Comparison of ENCODE assay signal across 8 cellular contexts in genomic region chr6:6003334-6004146, GRCh38. TPM values are rescaled to one million over a fixed set of nuclear protein-coding genes. Genes with fewer than 3 reads are reported as not detected.
DNase-seq lines count a peak whose midpoint lies in the region; ATAC-seq and TF ChIP-seq lines count a peak whose summit lies in the region.

No MANE protein-coding gene starts in this region.

- intact Hi-C loops in PC-3 (cut with micrococcal nuclease) = no loop called here

- H4K20me1 ChIP-seq in PC-3 (ENCODE audit: low read length) = no peaks in the 10 kb centered on the region

- H3K27ac ChIP-seq in HL-60 (replicated peaks) (peak overlapping the region; percentile 37), iPS-20b (ENCODE audit: low read length) (no peak overlapping the region), PC-3 (ENCODE audit: low read length) (no peak overlapping the region)

- H3F3A ChIP-seq in PC-3 (ENCODE audit: low read length, unreplicated experiment) = no peaks in the 10 kb centered on the region

- CTCF ChIA-PET in PC-3 (lab: Charles Lee) = no interaction called here

- BruUV-seq in PC-3 (replicated peaks; lab: Mats Ljungman, UMichigan) = no TSS peak

- H2AFZ ChIP-seq in PC-3 (ENCODE audit: low read length) = no peak overlapping the region

- peaks cover 54% of the 10 kb centered on the region for H3K4me1 Mint-ChIP-seq in activated naive CD8-positive, alpha-beta T cell treated with anti-CD3 and anti-CD28 coated beads for 36 hours
- H3K4me1 Mint-ChIP-seq in stimulated activated naive B cell treated with anti-CD40 and anti-IgM and Interleukin-4, amounts not matched to agents 10 μg/mL and 1 μg/mL and 100 μg/mL, for 72 hours = peaks cover 47 to 84% of the 10 kb centered on the region in 2 donors

- H3K36me3 ChIP-seq in iPS-20b (ENCODE audit: insufficient read depth, low read depth, low read length) (no peaks in the 10 kb centered on the region), PC-3 (ENCODE audit: low read depth, low read length) (no peaks in the 10 kb centered on the region)

- H3K9me2 ChIP-seq in PC-3 (replicated peaks; ENCODE audit: low read length) = no peaks in the 10 kb centered on the region

- no peak for TF ChIP-seq CTCF in HL-60 (IDR thresholded peaks at IDR 0.05; ENCODE audit: insufficient read depth, low read length)
- no peak for TF ChIP-seq CTCF in PC-3 (conservative IDR thresholded peaks at IDR 0.05; ENCODE audit: low read depth, low read length)

- H3K4me3 ChIP-seq in HL-60 (replicated peaks; ENCODE audit: insufficient read depth, low read length) (peak overlapping the region; percentile 56), iPS-20b (ENCODE audit: low read length) (peak overlapping the region; percentile 62), PC-3 (ENCODE audit: low read length) (no peak overlapping the region)

- H3K9ac ChIP-seq in iPS-20b (ENCODE audit: low read depth, low read length) (no peak overlapping the region), PC-3 (ENCODE audit: low read length) (no peak overlapping the region)

- H3K4me3 Mint-ChIP-seq in activated naive CD8-positive, alpha-beta T cell treated with anti-CD3 and anti-CD28 coated beads for 36 hours = peak overlapping the region; percentile 81
- peak overlapping the region; percentile 80 to 82 for H3K4me3 Mint-ChIP-seq in stimulated activated naive B cell treated with anti-CD40 and anti-IgM and Interleukin-4, amounts not matched to agents 10 μg/mL and 1 μg/mL and 100 μg/mL, for 72 hours

- peaks cover 98% of the 10 kb centered on the region for H3K27me3 Mint-ChIP-seq in activated naive CD8-positive, alpha-beta T cell treated with anti-CD3 and anti-CD28 coated beads for 36 hours
- peaks cover 82 to 100% of the 10 kb centered on the region in 2 donors for H3K27me3 Mint-ChIP-seq in stimulated activated naive B cell treated with anti-CD40 and anti-IgM and Interleukin-4, amounts not matched to agents 10 μg/mL and 1 μg/mL and 100 μg/mL, for 72 hours

- peaks cover 4% of the 10 kb centered on the region; the same call in 1 of the 2 replicates for H3K9me3 ChIP-seq in iPS-20b (ENCODE audit: insufficient read depth, low read depth, low read length)
- H3K9me3 ChIP-seq in PC-3 (ENCODE audit: low read length) = no peaks in the 10 kb centered on the region

- H3K27ac Mint-ChIP-seq in activated naive CD8-positive, alpha-beta T cell treated with anti-CD3 and anti-CD28 coated beads for 36 hours = no peak overlapping the region
- H3K27ac Mint-ChIP-seq in stimulated activated naive B cell treated with anti-CD40 and anti-IgM and Interleukin-4, amounts not matched to agents 10 μg/mL and 1 μg/mL and 100 μg/mL, for 72 hours = peak overlapping the region; percentile 88

- no peak overlapping the region for H3K4me2 ChIP-seq in PC-3 (ENCODE audit: low read length)

- no peaks in the 10 kb centered on the region for H3K79me2 ChIP-seq in PC-3 (ENCODE audit: low read length)

- H3K27me3 ChIP-seq in HL-60 (ENCODE audit: insufficient read depth, poor library complexity, severe bottlenecking) = peaks cover 44% of the 10 kb centered on the region
- H3K27me3 ChIP-seq in iPS-20b (ENCODE audit: insufficient read depth, low read length) = peaks cover 100% of the 10 kb centered on the region
- H3K27me3 ChIP-seq in PC-3 (ENCODE audit: low read length) = peaks cover 19% of the 10 kb centered on the region

- H3K4me1 ChIP-seq in iPS-20b (ENCODE audit: insufficient read depth, low read length) = peaks cover 26% of the 10 kb centered on the region
- H3K4me1 ChIP-seq in PC-3 (ENCODE audit: insufficient read depth, low read length) = no peaks in the 10 kb centered on the region

- H3K9me3 Mint-ChIP-seq in activated naive CD8-positive, alpha-beta T cell treated with anti-CD3 and anti-CD28 coated beads for 36 hours = peaks cover 6% of the 10 kb centered on the region
- H3K9me3 Mint-ChIP-seq in stimulated activated naive B cell treated with anti-CD40 and anti-IgM and Interleukin-4, amounts not matched to agents 10 μg/mL and 1 μg/mL and 100 μg/mL, for 72 hours = peaks cover 20 to 23% of the 10 kb centered on the region in 2 donors

- DNase-seq in AG20443 (ENCODE audit: low spot score) (peak; percentile 29), HL-60 (ENCODE audit: low read depth in 1 of 2, low spot score in 1 of 2) (peak; percentile 78 to 81), PC-3 (no peak), NCI-H2196 treated with DMSO at 0.1 percent for 48 hours (lab: John Stamatoyannopoulos, UW; ENCODE audit: unreplicated experiment) (no peak)
- DNase-seq in activated naive CD8-positive, alpha-beta T cell treated with anti-CD3 and anti-CD28 coated beads for 36 hours = peak; percentile 36
- no peak for DNase-seq in stimulated activated naive B cell treated with anti-CD40 and anti-IgM and Interleukin-4, amounts not matched to agents 10 μg/mL and 1 μg/mL and 100 μg/mL, for 72 hours

- no peak for ATAC-seq in stimulated activated naive B cell treated with anti-CD40 and anti-IgM and Interleukin-4, amounts not matched to agents 10 μg/mL and 1 μg/mL and 100 μg/mL, for 72 hours (replicated peaks)
- ATAC-seq in PC-3 (no peak), HG03280 (IDR thresholded peaks at IDR 0.05; ENCODE audit: unreplicated experiment) (no peak)

- POLR2A ChIA-PET in PC-3 (lab: Charles Lee; ENCODE audit: unreplicated experiment) = no interaction called here

- H3K36me3 Mint-ChIP-seq in activated naive CD8-positive, alpha-beta T cell treated with anti-CD3 and anti-CD28 coated beads for 36 hours = peaks cover 10% of the 10 kb centered on the region
- peaks cover 23 to 38% of the 10 kb centered on the region in 2 donors for H3K36me3 Mint-ChIP-seq in stimulated activated naive B cell treated with anti-CD40 and anti-IgM and Interleukin-4, amounts not matched to agents 10 μg/mL and 1 μg/mL and 100 μg/mL, for 72 hours

RNA-seq across cellular contexts. Expression of gene NRN1, which starts 3.2 kb away (rescaled TPM):
- 10 to 100 TPM; 10.2 to 10.6 TPM for total RNA-seq in activated naive CD8-positive, alpha-beta T cell treated with anti-CD3 and anti-CD28 coated beads for 36 hours
- not detected in 2 replicates for total RNA-seq in PC-3 (2014; rRNA removed)

Comparison
In these comparisons a context has a peak if more than half of its experiments do, and no peak if none do; other contexts are left out.
1. DNase-seq: peak in AG20443 (single experiment), HL-60 (2 of 2) and activated naive CD8-positive, alpha-beta T cell treated with anti-CD3 and anti-CD28 coated beads for 36 hours (single experiment); none in stimulated activated naive B cell treated with anti-CD40 and anti-IgM and Interleukin-4, amounts not matched to agents 10 μg/mL and 1 μg/mL and 100 μg/mL, for 72 hours (single experiment), PC-3 (single experiment) and NCI-H2196 treated with DMSO at 0.1 percent for 48 hours (single experiment).
2. RNA of gene NRN1, which starts 3.2 kb away (total RNA-seq): 10.2 to 10.6 TPM in activated naive CD8-positive, alpha-beta T cell treated with anti-CD3 and anti-CD28 coated beads for 36 hours; not detected in PC-3; every median in the first group is over 10 times any median in the second.